Comparison of ENCODE assay signal across 7 cellular contexts in genomic region chr17:57009737-57010445, GRCh38. TPM values are rescaled to one million over a fixed set of nuclear protein-coding genes. Genes with fewer than 3 reads are reported as not detected.
A peak's percentile ranks its signal among the peaks of the same experiment; 100 is the strongest.
DNase-seq lines count a peak whose midpoint lies in the region; ATAC-seq and TF ChIP-seq lines count a peak whose summit lies in the region.

No MANE protein-coding gene starts in this region.

- no peak overlapping the region for H3K27ac Mint-ChIP-seq in activated CD4-positive, alpha-beta T cell treated with anti-CD3 and anti-CD28 coated beads, Interleukin-2, amount 10 ng/mL, durations not matched to agents 7 days and 5 days

- peaks cover 0 to 14% of the 10 kb centered on the region in 2 experiments for H3K27me3 ChIP-seq in mesenchymal stem cell (ENCODE audit: control insufficient read depth in 1 of 2, insufficient read depth in 1 of 2, low read length in 2 of 2)

- no peak overlapping the region for H4K8ac ChIP-seq in mesenchymal stem cell (ENCODE audit: low read length)

- H2AK5ac ChIP-seq in mesenchymal stem cell (ENCODE audit: low read length, severe bottlenecking) = no peak overlapping the region

- no peaks in the 10 kb centered on the region for H3K9me3 ChIP-seq in mesenchymal stem cell (ENCODE audit: control insufficient read depth, low read length)

- H2BK5ac ChIP-seq in mesenchymal stem cell (ENCODE audit: low read depth, low read length, poor library complexity, severe bottlenecking) = no peak overlapping the region

- no peaks in the 10 kb centered on the region for H3K9me3 Mint-ChIP-seq in activated CD4-positive, alpha-beta T cell treated with anti-CD3 and anti-CD28 coated beads, Interleukin-2, amount 10 ng/mL, durations not matched to agents 7 days and 5 days

- CTCF ChIA-PET in activated CD4-positive, alpha-beta T cell treated with anti-CD3 and anti-CD28 coated beads, Interleukin-2, amount 10 ng/mL, durations not matched to agents 7 days and 5 days (lab: Charles Lee) = interaction anchor here (0.9 to 2.4 kb wide), 4 partner anchors 9 to 37 kb away, joined by 3 to 8 read pairs (median 6); no protein-coding TSS in a partner anchor

- no peak overlapping the region for H3K9ac ChIP-seq in mesenchymal stem cell (ENCODE audit: low read length)

- TF ChIP-seq CTCF in GM12872 (IDR thresholded peaks at IDR 0.05; ENCODE audit: insufficient read depth, low read depth, low read length) = peak; percentile 93

- POLR2A ChIA-PET in activated CD4-positive, alpha-beta T cell treated with anti-CD3 and anti-CD28 coated beads, Interleukin-2, amount 10 ng/mL, durations not matched to agents 7 days and 5 days (lab: Charles Lee) = no interaction called here

- H3K4ac ChIP-seq in mesenchymal stem cell (ENCODE audit: low read depth in 1 of 2, low read length in 2 of 2) = no peak overlapping the region

- H3K27ac ChIP-seq in mesenchymal stem cell (ENCODE audit: low read length, poor library complexity, severe bottlenecking) = no peak overlapping the region

- H3K18ac ChIP-seq in mesenchymal stem cell (ENCODE audit: low read depth in 1 of 2, low read length in 2 of 2) = no peak overlapping the region

- no peak overlapping the region for H3K4me2 ChIP-seq in mesenchymal stem cell (ENCODE audit: low read length, poor library complexity, severe bottlenecking)

- H3K36me3 Mint-ChIP-seq in activated CD4-positive, alpha-beta T cell treated with anti-CD3 and anti-CD28 coated beads, Interleukin-2, amount 10 ng/mL, durations not matched to agents 7 days and 5 days (ENCODE audit: low read depth) = no peaks in the 10 kb centered on the region

- H3K4me3 ChIP-seq in mesenchymal stem cell (ENCODE audit: insufficient read depth in 1 of 2, low read depth in 1 of 2, low read length in 2 of 2) = no peak overlapping the region

- H3K23ac ChIP-seq in mesenchymal stem cell (ENCODE audit: low read length in 2 of 2) = no peak overlapping the region

- no peak overlapping the region for H2BK12ac ChIP-seq in mesenchymal stem cell (ENCODE audit: low read length in 2 of 2)

- peak; percentile 58 for ATAC-seq in HG03159 (IDR thresholded peaks at IDR 0.05; ENCODE audit: unreplicated experiment)

- H3K14ac ChIP-seq in mesenchymal stem cell (ENCODE audit: low read length in 2 of 2) = no peak overlapping the region

- DNase-seq in NCI-H524 (lab: John Stamatoyannopoulos, UW) (peak; percentile 91 to 93), mesenchymal stem cell (peak; percentile 47)
- peak; percentile 65 for DNase-seq in activated CD4-positive, alpha-beta T cell treated with anti-CD3 and anti-CD28 coated beads, Interleukin-2, amount 10 ng/mL, durations not matched to agents 7 days and 5 days
- peak; percentile 9 for DNase-seq in effector CD8-positive, alpha-beta T cell (lab: John Stamatoyannopoulos, UW)
- peak; percentile 5 to 37 for DNase-seq in stimulated activated CD8-positive, alpha-beta memory T cell treated with anti-CD3 and anti-CD28 coated beads, Interleukin-7, amount 100 ng/mL, for 48 hours (ENCODE audit: extremely low read depth in 1 of 2, low read depth in 1 of 2)

- no peak overlapping the region for H2AFZ ChIP-seq in mesenchymal stem cell (ENCODE audit: low read depth, low read length)

- peaks cover 7% of the 10 kb centered on the region for H3K27me3 Mint-ChIP-seq in activated CD4-positive, alpha-beta T cell treated with anti-CD3 and anti-CD28 coated beads, Interleukin-2, amount 10 ng/mL, durations not matched to agents 7 days and 5 days

- no peak overlapping the region for H3K4me3 Mint-ChIP-seq in activated CD4-positive, alpha-beta T cell treated with anti-CD3 and anti-CD28 coated beads, Interleukin-2, amount 10 ng/mL, durations not matched to agents 7 days and 5 days

- H2BK15ac ChIP-seq in mesenchymal stem cell (ENCODE audit: low read depth, poor library complexity, severe bottlenecking) = no peak overlapping the region

- 41% methylated on average over 5 of the region's 7 CpGs for WGBS in mesenchymal stem cell

- no peak overlapping the region for H4K91ac ChIP-seq in mesenchymal stem cell (ENCODE audit: low read length)

- peaks cover 3 to 22% of the 10 kb centered on the region in 2 experiments for H3K36me3 ChIP-seq in mesenchymal stem cell (ENCODE audit: control insufficient read depth in 1 of 2, insufficient read depth in 2 of 2, low read depth in 1 of 2, low read length in 2 of 2)

- H3K4me1 Mint-ChIP-seq in activated CD4-positive, alpha-beta T cell treated with anti-CD3 and anti-CD28 coated beads, Interleukin-2, amount 10 ng/mL, durations not matched to agents 7 days and 5 days = peaks cover 11% of the 10 kb centered on the region

- no peaks in the 10 kb centered on the region for H3K79me1 ChIP-seq in mesenchymal stem cell (replicated peaks; ENCODE audit: low read length, poor library complexity, severe bottlenecking)

- H2BK120ac ChIP-seq in mesenchymal stem cell (ENCODE audit: low read depth, low read length) = no peak overlapping the region

- H3K4me1 ChIP-seq in mesenchymal stem cell (ENCODE audit: control insufficient read depth, insufficient read depth, low read depth, low read length) = no peaks in the 10 kb centered on the region

RNA-seq across cellular contexts. Expression of gene SCPEP1, which starts 32.0 kb away (rescaled TPM):
- 10 to 100 TPM in 1 of 2 experiments, 1 to 10 TPM in 1; 9.6 to 11.5 TPM for total RNA-seq in activated CD4-positive, alpha-beta T cell treated with anti-CD3 and anti-CD28 coated beads, Interleukin-2, amount 10 ng/mL, durations not matched to agents 7 days and 5 days
- 73.5 TPM for polyA plus RNA-seq in mesenchymal stem cell (2013, experiment 1 of 2)
- 73.3 TPM for polyA plus RNA-seq in mesenchymal stem cell (2013, experiment 2 of 2)

RNA-seq across cellular contexts. Expression of gene COIL, which starts 49.0 kb away (rescaled TPM):
- 10 to 100 TPM; 16.9 to 19.8 TPM for total RNA-seq in activated CD4-positive, alpha-beta T cell treated with anti-CD3 and anti-CD28 coated beads, Interleukin-2, amount 10 ng/mL, durations not matched to agents 7 days and 5 days
- 16.4 TPM for polyA plus RNA-seq in mesenchymal stem cell (2013, experiment 1 of 2)
- 16.8 TPM for polyA plus RNA-seq in mesenchymal stem cell (2013, experiment 2 of 2)

Comparison
In these comparisons a context has a peak if more than half of its experiments do, and no peak if none do; other contexts are left out.
1. DNase-seq: peak in every context shown above with its lines; median percentile 92 in NCI-H524; 65 in activated CD4-positive, alpha-beta T cell treated with anti-CD3 and anti-CD28 coated beads, Interleukin-2, amount 10 ng/mL, durations not matched to agents 7 days and 5 days; 47 in mesenchymal stem cell; 21 in stimulated activated CD8-positive, alpha-beta memory T cell treated with anti-CD3 and anti-CD28 coated beads, Interleukin-7, amount 100 ng/mL, for 48 hours; 9 in effector CD8-positive, alpha-beta T cell.